ENCODE assay signal across 9 cellular contexts in the genomic region with DNA sequence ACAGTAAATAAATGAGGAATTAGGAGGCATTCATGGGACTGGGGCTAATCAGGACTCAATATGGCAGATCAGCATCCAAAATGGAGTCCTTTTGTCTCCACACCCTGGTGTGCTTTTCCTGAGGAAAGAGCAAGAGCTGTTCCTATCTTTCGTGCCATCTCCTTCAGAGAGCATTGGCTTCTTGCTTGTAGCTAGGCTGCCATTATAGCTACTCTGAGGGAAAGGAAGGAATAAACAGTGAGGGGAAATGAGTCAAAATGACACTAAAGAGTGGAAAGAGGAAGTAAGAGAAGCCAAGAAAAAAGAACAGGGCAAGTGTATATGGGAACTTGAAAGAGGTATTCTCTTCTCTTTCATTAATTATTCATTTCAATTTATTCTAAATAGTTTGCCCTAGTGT. TPM values are rescaled to one million over a fixed set of nuclear protein-coding genes. Genes with fewer than 3 reads are reported as not detected.
DNase-seq lines count a peak whose midpoint lies in the region; ATAC-seq and TF ChIP-seq lines count a peak whose summit lies in the region.
"Had no signal": no experiment of that assay in that cellular context is flagged by ENCODE, and none has a peak within 500 bp of the region (broad histone marks: within the 10 kb centered on the region; RNA-seq: fewer than 3 reads in every experiment).

No MANE protein-coding gene starts in this region.

- peak; percentile 63 for ATAC-seq in HG03060 (IDR thresholded peaks at IDR 0.05; ENCODE audit: low read depth, unreplicated experiment)

- intact Hi-C loops in A673 (cut with micrococcal nuclease; ENCODE audit: unreplicated experiment) = no loop called here

- BruUV-seq in A673 (replicated peaks; lab: Mats Ljungman, UMichigan) = no TSS peak

- TF ChIP-seq CTCF in A673 (conservative IDR thresholded peaks at IDR 0.05; ENCODE audit: low read depth, low read length) = no peak

- H3K4me1 ChIP-seq in A673 (ENCODE audit: insufficient read depth, low read length, poor library complexity, severe bottlenecking) = peaks cover 25% of the 10 kb centered on the region

- H3K36me3 ChIP-seq in A673 (ENCODE audit: insufficient read depth, low read length, poor library complexity, severe bottlenecking) = peaks cover 52% of the 10 kb centered on the region
- H3K36me3 ChIP-seq in SK-N-MC (ENCODE audit: insufficient read depth, low read length) = 0 out of 2 replicates have a peak, but pooled peaks cover 3% of the 10 kb centered on the region

- peak overlapping the region; percentile 24 for H3K27ac ChIP-seq in A673 (ENCODE audit: low read depth, low read length, poor library complexity, severe bottlenecking)
- peak overlapping the region; percentile 64; the same call in 1 of the 2 replicates for H3K27ac ChIP-seq in SK-N-MC
- H3K27ac ChIP-seq: C4-2B had no signal

- H3K9ac ChIP-seq in SK-N-MC (ENCODE audit: insufficient read length) = no peak overlapping the region

- no peak overlapping the region for H3K4me3 ChIP-seq in A673 (ENCODE audit: low read depth, low read length, poor library complexity, severe bottlenecking)
- no peak overlapping the region for H3K4me3 ChIP-seq in SK-N-MC

- CTCF ChIA-PET in A673 (lab: Charles Lee) = no interaction called here

- DNase-seq in A673 (ENCODE audit: low spot score) (peak; percentile 76), GM19238 (ENCODE audit: insufficient read length, low spot score) (peak; percentile 44), SK-N-MC (ENCODE audit: low read depth, low spot score) (no peak), NCI-H345 treated with DMSO at 0.1 percent for 48 hours (lab: John Stamatoyannopoulos, UW; ENCODE audit: unreplicated experiment) (no peak), middle frontal gyrus (ENCODE audit: extremely low spot score, low spot score) (no peak), NCI-H187 treated with DMSO at 0.1 percent for 48 hours (lab: John Stamatoyannopoulos, UW) (no peak), T-helper 9 cell (no peak)

- no peaks in the 10 kb centered on the region for H3K9me3 ChIP-seq in A673 (ENCODE audit: low read depth, low read length, poor library complexity, severe bottlenecking)
- H3K9me3 ChIP-seq in SK-N-MC (ENCODE audit: low read depth, low read length) = no peaks in the 10 kb centered on the region

- POLR2A ChIA-PET in A673 (lab: Charles Lee; ENCODE audit: low non-redundant PET) = interaction anchor here (0.6 kb wide), 1 partner anchor 32 kb away, joined by 4 read pairs; no protein-coding TSS in a partner anchor

- H3K27me3 ChIP-seq in A673 (replicated peaks; ENCODE audit: insufficient read depth, low read depth, low read length, poor library complexity) = no peaks in the 10 kb centered on the region

RNA-seq across cellular contexts. Expression of a gene that starts 8.4 kb away (rescaled TPM):
- total RNA-seq in A673 (2021) = 76.2 and 78.9 TPM in 2 replicates

RNA-seq across cellular contexts. Expression of a gene that starts 36.2 kb away (rescaled TPM):
- total RNA-seq in A673 (2021) = 4.0 and 4.9 TPM in 2 replicates

RNA-seq across cellular contexts. Expression of a gene that starts 59.5 kb away (rescaled TPM):
- total RNA-seq in A673 (2021) = 123 and 135 TPM in 2 replicates

Comparison
In these comparisons a context has a peak if more than half of its experiments do, and no peak if none do; other contexts are left out.
1. DNase-seq: peak in A673 (single experiment) and GM19238 (single experiment); none in SK-N-MC (single experiment), NCI-H345 treated with DMSO at 0.1 percent for 48 hours (single experiment), middle frontal gyrus (single experiment), NCI-H187 treated with DMSO at 0.1 percent for 48 hours (single experiment) and T-helper 9 cell (single experiment).